ENCODE assay signal across 22 cellular contexts in genomic region chr5:6407547-6408259, GRCh38. TPM values are rescaled to one million over a fixed set of nuclear protein-coding genes. Genes with fewer than 3 reads are reported as not detected.
"Had no signal": no experiment of that assay in that cellular context is flagged by ENCODE, and none has a peak within 500 bp of the region (broad histone marks: within the 10 kb centered on the region; RNA-seq: fewer than 3 reads in every experiment).

No MANE protein-coding gene starts in this region.

- DNase-seq: activated B cell treated with CpG ODN at 0.5 μM for 24 hours; activated CD4-positive, alpha-beta T cell treated with anti-CD3 and anti-CD28 coated beads for 1 hour; activated CD4-positive, alpha-beta T cell treated with anti-CD3 and anti-CD28 coated beads, Interleukin-2, amount 10 ng/mL, durations not matched to agents 24 days and 14 days; activated CD4-positive, alpha-beta T cell treated with anti-CD3 and anti-CD28 coated beads, Interleukin-2, amount 50 U/mL, for 48 hours; activated CD8-positive, alpha-beta memory T cell treated with anti-CD3 and anti-CD28 coated beads, Interleukin-2, amount 10 ng/mL, durations not matched to agents 7 days and 5 days; activated effector memory CD4-positive, alpha-beta T cell treated with Interleukin-2 at 50 U/mL for 16 hours; activated naive CD4-positive, alpha-beta T cell; activated T-cell treated with anti-CD3 and anti-CD28 coated beads, Interleukin-2, amount 50 U/mL, for 24 hours; aorta; KBM-7; NCI-H1048; NCI-H2029; NCI-H2107; NCI-H226; NCI-H526; NCI-H82; NK-92 treated with Interleukin-12 subunit alpha and Interleukin-12 subunit beta, amount 100 ng/mL, for 24 hours; SIG-M5; T-cell; T-helper 2 cell had no signal

- ATAC-seq: activated CD8-positive, alpha-beta memory T cell treated with anti-CD3 and anti-CD28 coated beads, Interleukin-2, amount 10 ng/mL, durations not matched to agents 7 days and 5 days; T-cell had no signal

- H3K36me3 ChIP-seq: breast epithelium had no signal

- H3K4me1 ChIP-seq: breast epithelium had no signal

- H3K4me3 ChIP-seq: breast epithelium had no signal

- H3K27ac ChIP-seq: breast epithelium had no signal

RNA-seq across cellular contexts. Expression of gene UBE2QL1, which starts 41.0 kb away (rescaled TPM):
- total RNA-seq: LHCN-M2 had no signal
